23 cellular contexts compared by ENCODE assay signal in genomic region chr6:69279805-69280204, GRCh38.
DNase-seq lines count a peak whose midpoint lies in the region; ATAC-seq and TF ChIP-seq lines count a peak whose summit lies in the region.
"Had no signal": no experiment of that assay in that cellular context is flagged by ENCODE, and none has a peak within 500 bp of the region (broad histone marks: within the 10 kb centered on the region; RNA-seq: fewer than 3 reads in every experiment).

No MANE protein-coding gene starts in this region.

- no peaks in the 10 kb centered on the region for H3K36me3 Mint-ChIP-seq in CD8-positive, alpha-beta T cell

- H3K4me2 ChIP-seq in mesendoderm (ENCODE audit: low read length): no peak overlapping the region

- no peak for TF ChIP-seq CTCF in CD8-positive, alpha-beta T cell (IDR thresholded peaks at IDR 0.05)

- no peak overlapping the region for H2BK120ac ChIP-seq in mesendoderm (ENCODE audit: low read depth, low read length)

- no peak overlapping the region for H2BK15ac ChIP-seq in mesendoderm (replicated peaks; ENCODE audit: low read depth)

- peak; percentile 87 to 94 for DNase-seq in SJCRH30
- peak; percentile 78 for DNase-seq in cerebellar cortex (ENCODE audit: low spot score)
- DNase-seq in mesendoderm: peak; percentile 10
- DNase-seq in putamen (ENCODE audit: low spot score): peak; percentile 76
- no peak for DNase-seq in DMS79 (lab: John Stamatoyannopoulos, UW)
- no peak for DNase-seq in CD8-positive, alpha-beta T cell
- no peak for DNase-seq in LoVo (ENCODE audit: low spot score)
- DNase-seq: activated CD4-positive, alpha-beta T cell treated with anti-CD3 and anti-CD28 coated beads for 4 hours; activated gamma-delta T cell treated with Interleukin-2 at 50 U/mL for 16 hours; activated T-cell treated with anti-CD3 and anti-CD28 coated beads, Interleukin-2, amount 50 U/mL, for 24 hours; Calu3; dermis blood vessel endothelial cell; HCEC 1CT; KG1; mammary epithelial cell; NCI-H146; NCI-H2171 treated with DMSO at 0.1 percent for 48 hours; NCI-H524 treated with DMSO at 0.1 percent for 48 hours; stimulated activated CD4-positive, alpha-beta T cell treated with anti-CD3 and anti-CD28 coated beads, Interleukin-2, amount 100 ng/mL, for 24 hours had no signal

- H3K27ac Mint-ChIP-seq in CD8-positive, alpha-beta T cell: no peak overlapping the region
- H3K27ac Mint-ChIP-seq: activated T-cell treated with anti-CD3 and anti-CD28 coated beads, Interleukin-2, amount 50 U/mL, for 24 hours; progenitor cell of endocrine pancreas; T-helper 1 cell treated with Interleukin-12 subunit alpha and Interleukin-12 subunit beta and Interleukin-4 antibody, amounts not matched to agents 30 μg/mL and 1 μg/mL, for 36 hours had no signal

- H3K56ac ChIP-seq in mesendoderm (ENCODE audit: low read length): no peak overlapping the region

- H4K8ac ChIP-seq in mesendoderm (ENCODE audit: low read depth, low read length): no peak overlapping the region

- H3K4me1 ChIP-seq in SJCRH30 (peaks cover 10% of the 10 kb centered on the region), mesendoderm (ENCODE audit: control insufficient read depth, low read depth, low read length) (no peaks in the 10 kb centered on the region)
- H3K4me1 ChIP-seq in CD8-positive, alpha-beta T cell (ENCODE audit: insufficient read depth, low read length): no peaks in the 10 kb centered on the region

- no peak for ATAC-seq in CD8-positive, alpha-beta T cell

- POLR2A ChIA-PET in CD8-positive, alpha-beta T cell (lab: Charles Lee): no interaction called here

- H3K36me3 ChIP-seq in SJCRH30 (no peaks in the 10 kb centered on the region), mesendoderm (ENCODE audit: control insufficient read depth, insufficient read depth, low read length) (no peaks in the 10 kb centered on the region)
- no peaks in the 10 kb centered on the region for H3K36me3 ChIP-seq in CD8-positive, alpha-beta T cell (ENCODE audit: insufficient read depth, low read length)
- H3K36me3 ChIP-seq: cardiac muscle cell had no signal

- H4K5ac ChIP-seq in mesendoderm (ENCODE audit: low read length): no peak overlapping the region

- H3K4me1 Mint-ChIP-seq in CD8-positive, alpha-beta T cell (ENCODE audit: low read depth): no peaks in the 10 kb centered on the region

- H3K4ac ChIP-seq in mesendoderm (ENCODE audit: low read depth, low read length): no peak overlapping the region

- H3K79me1 ChIP-seq in mesendoderm (ENCODE audit: low read length): no peaks in the 10 kb centered on the region

- no peaks in the 10 kb centered on the region for H3K9me3 Mint-ChIP-seq in CD8-positive, alpha-beta T cell
- H3K9me3 Mint-ChIP-seq: activated T-cell treated with anti-CD3 and anti-CD28 coated beads, Interleukin-2, amount 50 U/mL, for 24 hours; T-helper 1 cell treated with Interleukin-12 subunit alpha and Interleukin-12 subunit beta and Interleukin-4 antibody, amounts not matched to agents 30 μg/mL and 1 μg/mL, for 36 hours had no signal

- no peak overlapping the region for H2AK5ac ChIP-seq in mesendoderm (ENCODE audit: low read length)

- CTCF ChIA-PET in CD8-positive, alpha-beta T cell (lab: Charles Lee): no interaction called here

- H3K4me3 ChIP-seq in SJCRH30 (peak overlapping the region; percentile 50), mesendoderm (ENCODE audit: low read length) (no peak overlapping the region)
- no peak overlapping the region for H3K4me3 ChIP-seq in CD8-positive, alpha-beta T cell (ENCODE audit: low read depth, low read length)
- H3K4me3 ChIP-seq: cardiac muscle cell, skin epidermis had no signal

- H2BK5ac ChIP-seq in mesendoderm (ENCODE audit: low read length): no peak overlapping the region

- intact Hi-C loops in CD8-positive, alpha-beta T cell (cut with DNase I, micrococcal nuclease): no loop called here

- no peaks in the 10 kb centered on the region for H3K27me3 Mint-ChIP-seq in CD8-positive, alpha-beta T cell (ENCODE audit: low read depth)
- H3K27me3 Mint-ChIP-seq: activated T-cell treated with anti-CD3 and anti-CD28 coated beads, Interleukin-2, amount 50 U/mL, for 24 hours; progenitor cell of endocrine pancreas had no signal

- H3K27ac ChIP-seq in SJCRH30 (peak overlapping the region; percentile 71), mesendoderm (ENCODE audit: low read depth, low read length) (no peak overlapping the region)
- H3K27ac ChIP-seq in CD8-positive, alpha-beta T cell (ENCODE audit: low read depth, low read length): no peak overlapping the region
- H3K27ac ChIP-seq: cardiac muscle cell, skin epidermis had no signal

- no peak overlapping the region for H3K4me3 Mint-ChIP-seq in CD8-positive, alpha-beta T cell
- H3K4me3 Mint-ChIP-seq: activated T-cell treated with anti-CD3 and anti-CD28 coated beads, Interleukin-2, amount 50 U/mL, for 24 hours; T-helper 1 cell treated with Interleukin-12 subunit alpha and Interleukin-12 subunit beta and Interleukin-4 antibody, amounts not matched to agents 30 μg/mL and 1 μg/mL, for 36 hours had no signal

- H3K9ac ChIP-seq in mesendoderm (ENCODE audit: low read length): no peak overlapping the region

- no peaks in the 10 kb centered on the region for H3K9me3 ChIP-seq in SJCRH30 (replicated peaks)
- no peaks in the 10 kb centered on the region for H3K9me3 ChIP-seq in CD8-positive, alpha-beta T cell (ENCODE audit: low read length)

- no CpG with 5 or more reads among the region's 4 CpGs for WGBS in mesendoderm (ENCODE audit: extremely low coverage, insufficient coverage, low lambda C conversion rate)

- H3K27me3 ChIP-seq in SJCRH30: no peaks in the 10 kb centered on the region
- no peaks in the 10 kb centered on the region for H3K27me3 ChIP-seq in mesendoderm (ENCODE audit: insufficient read depth, low read length, poor library complexity)
- H3K27me3 ChIP-seq in CD8-positive, alpha-beta T cell (ENCODE audit: insufficient read depth, low read length): no peaks in the 10 kb centered on the region
- H3K27me3 ChIP-seq: cardiac muscle cell had no signal

- H3K79me2 ChIP-seq in mesendoderm (ENCODE audit: control insufficient read depth, insufficient read depth, low read length): no peaks in the 10 kb centered on the region

- no peak overlapping the region for H3K23ac ChIP-seq in mesendoderm (ENCODE audit: low read length)

- no peak overlapping the region for H3K18ac ChIP-seq in mesendoderm (ENCODE audit: low read length)

Comparison
In these comparisons a context has a peak if more than half of its experiments do, and no peak if none do; other contexts are left out.
1. DNase-seq: peak in SJCRH30 (2 of 2), cerebellar cortex (single experiment), mesendoderm (single experiment) and putamen (single experiment); none in DMS79 (single experiment), CD8-positive, alpha-beta T cell (0 of 7) and LoVo (single experiment).